Comparison of ENCODE assay signal across 13 cellular contexts in genomic region chr2:85669549-85669948, GRCh38. TPM values are rescaled to one million over a fixed set of nuclear protein-coding genes. Genes with fewer than 3 reads are reported as not detected.
DNase-seq lines count a peak whose midpoint lies in the region; ATAC-seq and TF ChIP-seq lines count a peak whose summit lies in the region.
"Had no signal": no experiment of that assay in that cellular context is flagged by ENCODE, and none has a peak within 500 bp of the region (broad histone marks: within the 10 kb centered on the region; RNA-seq: fewer than 3 reads in every experiment).

No MANE protein-coding gene starts in this region.

- no peaks in the 10 kb centered on the region for H3K27me3 Mint-ChIP-seq in activated T-cell treated with anti-CD3 and anti-CD28 coated beads, Interleukin-2, amount 50 U/mL, for 72 hours (ENCODE audit: low read depth)

- H3K27ac Mint-ChIP-seq in activated T-cell treated with anti-CD3 and anti-CD28 coated beads, Interleukin-2, amount 50 U/mL, for 72 hours = no peak overlapping the region

- H3K4me1 Mint-ChIP-seq in activated T-cell treated with anti-CD3 and anti-CD28 coated beads, Interleukin-2, amount 50 U/mL, for 72 hours (ENCODE audit: low read depth) = no peaks in the 10 kb centered on the region

- H3K27ac ChIP-seq in lower lobe of right lung = peak overlapping the region; percentile 98
- H3K27ac ChIP-seq: HL-60, thoracic aorta had no signal

- TF ChIP-seq CTCF in lower lobe of right lung (IDR thresholded peaks at IDR 0.05) = no peak

- peaks cover 13% of the 10 kb centered on the region for H3K36me3 ChIP-seq in lower lobe of right lung
- H3K36me3 ChIP-seq: thoracic aorta had no signal

- no peak overlapping the region for H3K4me3 Mint-ChIP-seq in activated T-cell treated with anti-CD3 and anti-CD28 coated beads, Interleukin-2, amount 50 U/mL, for 72 hours

- H3K4me3 ChIP-seq in lower lobe of right lung = no peak overlapping the region
- H3K4me3 ChIP-seq: thoracic aorta had no signal

- intact Hi-C loops in lower lobe of right lung (cut with DNase I) = no loop called here

- no peaks in the 10 kb centered on the region for H3K9me3 ChIP-seq in lower lobe of right lung
- H3K9me3 ChIP-seq: thoracic aorta had no signal

- H3K9me3 Mint-ChIP-seq in activated T-cell treated with anti-CD3 and anti-CD28 coated beads, Interleukin-2, amount 50 U/mL, for 72 hours = no peaks in the 10 kb centered on the region

- no peaks in the 10 kb centered on the region for H3K27me3 ChIP-seq in lower lobe of right lung (ENCODE audit: low read depth)

- H3K4me1 ChIP-seq in lower lobe of right lung = peaks cover 25% of the 10 kb centered on the region

- ATAC-seq in GM18870 (IDR thresholded peaks at IDR 0.05; ENCODE audit: unreplicated experiment) (peak; percentile 69), GM21528 (IDR thresholded peaks at IDR 0.05; ENCODE audit: low FRiP score, unreplicated experiment) (peak; percentile 61), HG03196 (IDR thresholded peaks at IDR 0.05; ENCODE audit: unreplicated experiment) (peak; percentile 54), lower lobe of right lung (no peak)
- ATAC-seq in activated T-cell treated with anti-CD3 and anti-CD28 coated beads, Interleukin-2, amount 50 U/mL, for 72 hours (replicated peaks in 1 of 2) = no peak

- H3K36me3 Mint-ChIP-seq in activated T-cell treated with anti-CD3 and anti-CD28 coated beads, Interleukin-2, amount 50 U/mL, for 72 hours (ENCODE audit: insufficient read depth in 2 of 2) = no peaks in the 10 kb centered on the region

- DNase-seq in lower lobe of right lung = no peak
- no peak for DNase-seq in activated T-cell treated with anti-CD3 and anti-CD28 coated beads, Interleukin-2, amount 50 U/mL, for 72 hours
- no peak for DNase-seq in effector CD8-positive, alpha-beta T cell (lab: John Stamatoyannopoulos, UW)
- no peak for DNase-seq in stimulated activated CD4-positive, alpha-beta T cell treated with anti-CD3 and anti-CD28 coated beads, Interleukin-4, amount 100 ng/mL, for 4 hours
- DNase-seq: Calu3, hippocampal formation, NCI-H1417 had no signal

RNA-seq across cellular contexts. Expression of gene SFTPB, which starts 1.6 kb away (rescaled TPM):
- total RNA-seq in lower lobe of right lung = 12,584 TPM
- total RNA-seq in activated T-cell treated with anti-CD3 and anti-CD28 coated beads, Interleukin-2, amount 50 U/mL, for 72 hours = not detected
- total RNA-seq: Calu3, renal cortical epithelial cell, thoracic aorta had no signal

RNA-seq across cellular contexts. Expression of gene GNLY, which starts 24.6 kb away (rescaled TPM):
- total RNA-seq in lower lobe of right lung = 21.5 TPM
- total RNA-seq in activated T-cell treated with anti-CD3 and anti-CD28 coated beads, Interleukin-2, amount 50 U/mL, for 72 hours = 100 to 1,000 TPM in 1 of 2 donors, 10 to 100 TPM in 1; 23.8 to 143 TPM
- total RNA-seq: Calu3, renal cortical epithelial cell had no signal

RNA-seq across cellular contexts. Expression of gene USP39, which starts 53.6 kb away (rescaled TPM):
- 40.2 TPM for total RNA-seq in lower lobe of right lung
- total RNA-seq in activated T-cell treated with anti-CD3 and anti-CD28 coated beads, Interleukin-2, amount 50 U/mL, for 72 hours = 10 to 100 TPM; 64.1 to 79.7 TPM

RNA-seq across cellular contexts. Expression of gene C2orf68, which starts 57.7 kb away (rescaled TPM):
- total RNA-seq in lower lobe of right lung = 40.6 TPM
- total RNA-seq in activated T-cell treated with anti-CD3 and anti-CD28 coated beads, Interleukin-2, amount 50 U/mL, for 72 hours = 10 to 100 TPM; 38.9 to 48.9 TPM

Comparison
In these comparisons a context has a peak if more than half of its experiments do, and no peak if none do; other contexts are left out.
1. ATAC-seq: peak in GM18870 (single experiment), GM21528 (single experiment) and HG03196 (single experiment); none in lower lobe of right lung (0 of 2) and activated T-cell treated with anti-CD3 and anti-CD28 coated beads, Interleukin-2, amount 50 U/mL, for 72 hours (0 of 2).
2. RNA of gene SFTPB, which starts 1.6 kb away (total RNA-seq): 12,584 TPM in lower lobe of right lung (single experiment); not detected in activated T-cell treated with anti-CD3 and anti-CD28 coated beads, Interleukin-2, amount 50 U/mL, for 72 hours; every median in the first group is over 1,000 times any median in the second.